ENCODE assay signal across 8 cellular contexts in the genomic region with DNA sequence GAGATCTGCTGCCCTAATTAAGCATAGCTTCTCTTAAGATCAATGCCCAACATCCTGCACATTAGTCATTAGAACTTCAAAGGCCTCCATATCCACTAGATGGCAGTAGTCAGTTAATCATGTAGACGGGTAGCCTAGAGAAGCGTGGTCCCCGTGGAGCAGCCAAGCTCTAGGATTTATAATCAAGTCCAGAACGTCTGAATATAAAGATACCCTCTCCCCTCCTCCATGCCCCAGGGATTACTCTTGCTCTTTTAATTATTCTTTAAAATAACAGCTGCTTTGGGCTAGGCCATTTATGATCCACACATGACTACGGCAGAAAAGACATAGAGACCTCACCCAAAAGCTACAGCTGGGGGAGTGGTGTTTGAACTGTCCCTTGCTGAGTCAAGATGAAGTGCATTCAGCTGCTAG.
A peak's percentile ranks its signal among the peaks of the same experiment; 100 is the strongest.
DNase-seq lines count a peak whose midpoint lies in the region; ATAC-seq and TF ChIP-seq lines count a peak whose summit lies in the region.

No MANE protein-coding gene starts in this region.

- peak; percentile 56 for ATAC-seq in HG03066 (IDR thresholded peaks at IDR 0.05; ENCODE audit: low read depth, unreplicated experiment)
- peak; percentile 94 for ATAC-seq in left lung
- ATAC-seq in GM18870 (IDR thresholded peaks at IDR 0.05; ENCODE audit: unreplicated experiment): no peak

- DNase-seq in GM03348 (ENCODE audit: low spot score) (peak; percentile 88), NCI-H2196 (lab: John Stamatoyannopoulos, UW; ENCODE audit: unreplicated experiment) (peak; percentile 92), choroid plexus epithelial cell (ENCODE audit: low read depth) (peak; percentile 94), left lung (peak in 1 of 2 donors; percentile 42)
- DNase-seq in stimulated activated CD4-positive, alpha-beta T cell treated with anti-CD3 and anti-CD28 coated beads, Interleukin-4, amount 100 ng/mL, for 4 hours: peak; percentile 5 to 17

- H3K36me3 ChIP-seq in left lung: no peaks in the 10 kb centered on the region

- intact Hi-C loops in left lung (cut with DNase I): loop anchor here (5.0 to 10.0 kb wide), 2 partner anchors 697 to 699 kb away; no protein-coding TSS in a partner anchor

- H3K27me3 ChIP-seq in left lung: no peaks in the 10 kb centered on the region

- H3K9me3 ChIP-seq in left lung: no peaks in the 10 kb centered on the region

- no peak overlapping the region for H3K4me3 ChIP-seq in WI38 (ENCODE audit: low read depth, low read length)
- no peak overlapping the region for H3K4me3 ChIP-seq in choroid plexus epithelial cell (ENCODE audit: low read depth, low read length)
- H3K4me3 ChIP-seq in left lung: no peak overlapping the region

- TF ChIP-seq CTCF in WI38 (IDR thresholded peaks at IDR 0.05; ENCODE audit: low read depth, low read length) (peak; percentile 52), choroid plexus epithelial cell (conservative IDR thresholded peaks at IDR 0.05; ENCODE audit: low read depth, low read length) (peak; percentile 84), left lung (IDR thresholded peaks at IDR 0.05) (peak; percentile 67 to 70)

- no peaks in the 10 kb centered on the region for H3K4me1 ChIP-seq in left lung

- no peak overlapping the region for H3K27ac ChIP-seq in left lung
